ENCODE assay signal across 19 cellular contexts in genomic region chr18:36465970-36466369, GRCh38.
DNase-seq lines count a peak whose midpoint lies in the region; ATAC-seq and TF ChIP-seq lines count a peak whose summit lies in the region.
"Had no signal": no experiment of that assay in that cellular context is flagged by ENCODE, and none has a peak within 500 bp of the region (broad histone marks: within the 10 kb centered on the region; RNA-seq: fewer than 3 reads in every experiment).

No MANE protein-coding gene starts in this region.

- no peak overlapping the region for H3K4me2 ChIP-seq in Karpas-422 (ENCODE audit: low read depth, low read length, poor library complexity, severe bottlenecking)
- no peak overlapping the region for H3K4me2 ChIP-seq in osteoblast (ENCODE audit: insufficient read depth, low read length)

- H4K20me1 ChIP-seq in Karpas-422 (ENCODE audit: insufficient read depth, low read depth, low read length): no peaks in the 10 kb centered on the region
- no peaks in the 10 kb centered on the region for H4K20me1 ChIP-seq in osteoblast (ENCODE audit: insufficient read depth, low read length)

- H3K4me1 ChIP-seq in cardiac muscle cell (ENCODE audit: low read depth): peaks cover 75% of the 10 kb centered on the region
- peaks cover 7% of the 10 kb centered on the region for H3K4me1 ChIP-seq in Karpas-422 (ENCODE audit: low read length)
- H3K4me1 ChIP-seq in right cardiac atrium (ENCODE audit: control insufficient read depth, insufficient read depth, low read length): peaks cover 3% of the 10 kb centered on the region
- H3K4me1 ChIP-seq in right lobe of liver: peaks cover 0 to 3% (median 0%) of the 10 kb centered on the region in 4 donors
- H3K4me1 ChIP-seq in osteoblast (ENCODE audit: insufficient read depth, low read length): no peaks in the 10 kb centered on the region

- H3K36me3 Mint-ChIP-seq in activated T-cell treated with anti-CD3 and anti-CD28 coated beads, Interleukin-2, amount 50 U/mL, for 4 hours (ENCODE audit: insufficient read depth): no peaks in the 10 kb centered on the region

- H3K4me3 ChIP-seq in cardiac muscle cell: no peak overlapping the region
- no peak overlapping the region for H3K4me3 ChIP-seq in Karpas-422 (ENCODE audit: low read length)
- no peak overlapping the region for H3K4me3 ChIP-seq in right cardiac atrium (ENCODE audit: low read length)
- H3K4me3 ChIP-seq in right lobe of liver: no peak overlapping the region
- no peak overlapping the region for H3K4me3 ChIP-seq in osteoblast (ENCODE audit: insufficient read depth, low read length)

- no peaks in the 10 kb centered on the region for H3K9me2 ChIP-seq in Karpas-422 (replicated peaks; ENCODE audit: insufficient read depth, low read length)

- no peaks in the 10 kb centered on the region for H3K9me3 Mint-ChIP-seq in activated T-cell treated with anti-CD3 and anti-CD28 coated beads, Interleukin-2, amount 50 U/mL, for 4 hours

- 75% methylated on average over 3 of the region's 3 CpGs for WGBS in right cardiac atrium
- WGBS in right lobe of liver (ENCODE audit: insufficient coverage, low coverage, low lambda C conversion rate, missing lambda C conversion rate): 42% methylated on average over 3 of the region's 3 CpGs

- TF ChIP-seq POLR2A in right lobe of liver (IDR thresholded peaks at IDR 0.05): no peak

- no peak overlapping the region for H3K9ac ChIP-seq in Karpas-422 (ENCODE audit: low read length)

- H3K79me2 ChIP-seq in Karpas-422 (ENCODE audit: low read length) (no peaks in the 10 kb centered on the region), osteoblast (ENCODE audit: insufficient read depth, low read length) (no peaks in the 10 kb centered on the region)

- TF ChIP-seq CTCF in cardiac muscle cell (IDR thresholded peaks at IDR 0.05; ENCODE audit: low read depth, low read length): no peak
- no peak for TF ChIP-seq CTCF in right lobe of liver (IDR thresholded peaks at IDR 0.05)
- no peak for TF ChIP-seq CTCF in osteoblast (IDR thresholded peaks at IDR 0.05; ENCODE audit: extremely low read depth, low read depth, low read length)

- H3K9me3 ChIP-seq in cardiac muscle cell (ENCODE audit: low read depth): no peaks in the 10 kb centered on the region
- no peaks in the 10 kb centered on the region for H3K9me3 ChIP-seq in Karpas-422 (ENCODE audit: low read length)
- H3K9me3 ChIP-seq in right cardiac atrium (ENCODE audit: control insufficient read depth, low read length): no peaks in the 10 kb centered on the region
- no peaks in the 10 kb centered on the region for H3K9me3 ChIP-seq in right lobe of liver
- no peaks in the 10 kb centered on the region for H3K9me3 ChIP-seq in osteoblast (ENCODE audit: low read depth, low read length)

- no peaks in the 10 kb centered on the region for H3K27me3 Mint-ChIP-seq in activated T-cell treated with anti-CD3 and anti-CD28 coated beads, Interleukin-2, amount 50 U/mL, for 4 hours (ENCODE audit: low read depth)

- H2AFZ ChIP-seq in Karpas-422 (ENCODE audit: low read length): no peak overlapping the region
- no peak overlapping the region for H2AFZ ChIP-seq in osteoblast (ENCODE audit: low read length)

- intact Hi-C loops in Right ventricle myocardium superior (cut with DNase I) (loop anchor here (10.0 kb wide), 1 partner anchor 141 kb away; no protein-coding TSS in a partner anchor), right cardiac atrium (cut with DNase I) (loop anchor here in 2 of 4 donors (10.0 kb wide), 3 partner anchors 91 to 171 kb away; partner anchors contain the start of gene FHOD3 (in 1 of the 2)), right lobe of liver (cut with DNase I) (no loop called here)

- no peak overlapping the region for H3K4me3 Mint-ChIP-seq in activated T-cell treated with anti-CD3 and anti-CD28 coated beads, Interleukin-2, amount 50 U/mL, for 4 hours

- H3K27me3 ChIP-seq in cardiac muscle cell: no peaks in the 10 kb centered on the region
- H3K27me3 ChIP-seq in Karpas-422 (ENCODE audit: low read length): no peaks in the 10 kb centered on the region
- H3K27me3 ChIP-seq in right cardiac atrium (ENCODE audit: control insufficient read depth, insufficient read depth): no peaks in the 10 kb centered on the region
- H3K27me3 ChIP-seq in right lobe of liver: no peaks in the 10 kb centered on the region
- no peaks in the 10 kb centered on the region for H3K27me3 ChIP-seq in osteoblast (ENCODE audit: insufficient read depth, low read length)

- ATAC-seq in Right ventricle myocardium superior (ENCODE audit: poor library complexity): no peak
- ATAC-seq in right cardiac atrium: no peak
- no peak for ATAC-seq in right lobe of liver
- no peak for ATAC-seq in activated T-cell treated with anti-CD3 and anti-CD28 coated beads, Interleukin-2, amount 50 U/mL, for 4 hours
- ATAC-seq: HCT116, HepG2, PC-3 had no signal

- no peaks in the 10 kb centered on the region for H3K4me1 Mint-ChIP-seq in activated T-cell treated with anti-CD3 and anti-CD28 coated beads, Interleukin-2, amount 50 U/mL, for 4 hours (ENCODE audit: low read depth)

- peak overlapping the region; percentile 94 for H3K27ac ChIP-seq in cardiac muscle cell
- H3K27ac ChIP-seq in Karpas-422 (ENCODE audit: low read length): no peak overlapping the region
- peak overlapping the region; percentile 88 for H3K27ac ChIP-seq in right cardiac atrium (ENCODE audit: low read length)
- H3K27ac ChIP-seq in right lobe of liver: no peak overlapping the region
- H3K27ac ChIP-seq in osteoblast (ENCODE audit: low read depth, low read length): no peak overlapping the region

- DNase-seq in cardiac muscle cell (ENCODE audit: low read depth in 1 of 2, low spot score in 1 of 2) (no peak), Right ventricle myocardium superior (no peak), Daoy (ENCODE audit: low read depth) (peak; percentile 6), Karpas-422 (peak; percentile 29), right cardiac atrium (no peak), right lobe of liver (no peak), osteoblast (ENCODE audit: insufficient read length, low spot score, missing footprints) (no peak)
- DNase-seq in activated T-cell treated with anti-CD3 and anti-CD28 coated beads, Interleukin-2, amount 50 U/mL, for 4 hours: no peak
- DNase-seq: Calu3, GOT3, NCI-H1105, NCI-H1436 treated with DMSO at 0.1 percent for 48 hours, NCI-H187 treated with DMSO at 0.1 percent for 48 hours, NCI-H524, NCI-H774, PC-3, SHP77 had no signal

- H3K36me3 ChIP-seq in cardiac muscle cell (no peaks in the 10 kb centered on the region), Karpas-422 (ENCODE audit: insufficient read depth, low read length) (no peaks in the 10 kb centered on the region), right lobe of liver (no peaks in the 10 kb centered on the region), osteoblast (ENCODE audit: insufficient read depth, low read length) (no peaks in the 10 kb centered on the region)

Comparison
In these comparisons a context has a peak if more than half of its experiments do, and no peak if none do; other contexts are left out.
1. DNase-seq: peak in Daoy (single experiment) and Karpas-422 (single experiment); none in cardiac muscle cell (0 of 2), Right ventricle myocardium superior (single experiment), right cardiac atrium (0 of 3), right lobe of liver (0 of 3), activated T-cell treated with anti-CD3 and anti-CD28 coated beads, Interleukin-2, amount 50 U/mL, for 4 hours (single experiment) and osteoblast (single experiment).
2. H3K27ac ChIP-seq: peak in cardiac muscle cell (single experiment) and right cardiac atrium (single experiment); none in Karpas-422 (single experiment), right lobe of liver (0 of 3) and osteoblast (single experiment).